17 cellular contexts compared by ENCODE assay signal in genomic region chr1:22841754-22842370, GRCh38.
A peak's percentile ranks its signal among the peaks of the same experiment; 100 is the strongest.
DNase-seq lines count a peak whose midpoint lies in the region; ATAC-seq and TF ChIP-seq lines count a peak whose summit lies in the region.
"Had no signal": no experiment of that assay in that cellular context is flagged by ENCODE, and none has a peak within 500 bp of the region (broad histone marks: within the 10 kb centered on the region; RNA-seq: fewer than 3 reads in every experiment).

No MANE protein-coding gene starts in this region.

- H3K4me1 ChIP-seq in right atrium auricular region: no peaks in the 10 kb centered on the region
- H3K4me1 ChIP-seq in thoracic aorta (ENCODE audit: control insufficient read depth in 1 of 2, low read depth in 2 of 2): peaks cover 0 to 15% of the 10 kb centered on the region in 2 donors
- H3K4me1 ChIP-seq: testis had no signal

- H3K4me3 ChIP-seq in MG63: no peak overlapping the region
- H3K4me3 ChIP-seq in right atrium auricular region: no peak overlapping the region
- peak overlapping the region; percentile 31 for H3K4me3 ChIP-seq in thoracic aorta
- H3K4me3 ChIP-seq: sigmoid colon, testis had no signal

- H3K36me3 ChIP-seq in MG63 (no peaks in the 10 kb centered on the region), right atrium auricular region (no peaks in the 10 kb centered on the region), thoracic aorta (no peaks in the 10 kb centered on the region)
- H3K36me3 ChIP-seq: sigmoid colon, WERI-Rb-1 had no signal

- no peak for TF ChIP-seq CTCF in right atrium auricular region (IDR thresholded peaks at IDR 0.05)
- TF ChIP-seq CTCF in thoracic aorta (IDR thresholded peaks at IDR 0.05): no peak

- ATAC-seq in thoracic aorta (ENCODE audit: insufficient number of reproducible peaks, low FRiP score, low read depth) (no peak), HG03469 (IDR thresholded peaks at IDR 0.05; ENCODE audit: unreplicated experiment) (no peak)

- H3K27me3 ChIP-seq in MG63 (no peaks in the 10 kb centered on the region), right atrium auricular region (no peaks in the 10 kb centered on the region), thoracic aorta (replicated peaks; ENCODE audit: insufficient read depth) (no peaks in the 10 kb centered on the region)
- H3K27me3 ChIP-seq: sigmoid colon, testis had no signal

- peak; percentile 84 for DNase-seq in MG63
- peak; percentile 83 for DNase-seq in cerebellar cortex (ENCODE audit: low spot score)
- DNase-seq in right atrium auricular region (ENCODE audit: low spot score): peak; percentile 66
- DNase-seq in thoracic aorta (ENCODE audit: low spot score): peak; percentile 17
- DNase-seq in NCI-H82 treated with DMSO at 0.1 percent for 48 hours (lab: John Stamatoyannopoulos, UW; ENCODE audit: unreplicated experiment): no peak
- DNase-seq in NCI-H2081 treated with DMSO at 0.1 percent for 48 hours (lab: John Stamatoyannopoulos, UW): no peak
- DNase-seq: activated naive CD8-positive, alpha-beta T cell treated with anti-CD3 and anti-CD28 coated beads for 36 hours; DMS53; HCEC 1CT; sigmoid colon; stimulated activated CD4-positive, alpha-beta T cell treated with anti-CD3 and anti-CD28 coated beads, Interleukin-2, amount 100 ng/mL, for 48 hours; stimulated activated CD8-positive, alpha-beta memory T cell treated with anti-CD3 and anti-CD28 coated beads, Interleukin-4, amount 100 ng/mL, for 48 hours; T-helper 1 cell; testis; WERI-Rb-1 had no signal

- H3K9me3 ChIP-seq in MG63: no peaks in the 10 kb centered on the region
- H3K9me3 ChIP-seq in right atrium auricular region: no peaks in the 10 kb centered on the region
- no peaks in the 10 kb centered on the region for H3K9me3 ChIP-seq in thoracic aorta
- H3K9me3 ChIP-seq: sigmoid colon, testis had no signal

- H3K27ac ChIP-seq in right atrium auricular region: no peak overlapping the region
- no peak overlapping the region for H3K27ac ChIP-seq in thoracic aorta
- H3K27ac ChIP-seq: RWPE1, testis, WERI-Rb-1 had no signal

Comparison
In these comparisons a context has a peak if more than half of its experiments do, and no peak if none do; other contexts are left out.
1. DNase-seq: peak in MG63 (single experiment), cerebellar cortex (single experiment), right atrium auricular region (single experiment) and thoracic aorta (single experiment); none in NCI-H82 treated with DMSO at 0.1 percent for 48 hours (single experiment) and NCI-H2081 treated with DMSO at 0.1 percent for 48 hours (single experiment).